1 cellular context compared by ENCODE assay signal in genomic region chr5:65334077-65334476, GRCh38.
A peak's percentile ranks its signal among the peaks of the same experiment; 100 is the strongest.
TF ChIP-seq lines count a peak whose summit lies in the region.

No MANE protein-coding gene starts in this region.

TF ChIP-seq in HEK293, 187 proteins besides CTCF, POLR2A, EP300 and RAD21 (continued from another document):
- TF ChIP-seq PRDM2 (tag by site-specific recombination; IDR thresholded peaks at IDR 0.05; ENCODE audit: borderline replicate concordance) (no peak), BCL11A (tag by site-specific recombination; IDR thresholded peaks at IDR 0.05; ENCODE audit: low read depth) (no peak), ZNF621 (tag by site-specific recombination; IDR thresholded peaks at IDR 0.05) (no peak), TSHZ1 (tag by site-specific recombination; IDR thresholded peaks at IDR 0.05; ENCODE audit: borderline replicate concordance) (no peak), SALL2 (tag by site-specific recombination; IDR thresholded peaks at IDR 0.05; ENCODE audit: borderline replicate concordance) (no peak), FEZF1 (tag by site-specific recombination; IDR thresholded peaks at IDR 0.05) (peak; percentile 47; the same call in 1 of the 2 replicates), ZBTB44 (tag by site-specific recombination; IDR thresholded peaks at IDR 0.05) (0 out of 2 replicates have a peak, but pooled peaks have one; percentile 23), ZNF223 (tag by site-specific recombination; IDR thresholded peaks at IDR 0.05) (no peak), ZNF660 (tag by site-specific recombination; IDR thresholded peaks at IDR 0.05) (peak; percentile 24; the same call in 1 of the 2 replicates), ZNF645 (tag by site-specific recombination; IDR thresholded peaks at IDR 0.05) (no peak), ZSCAN16 (tag by site-specific recombination; IDR thresholded peaks at IDR 0.05) (no peak)
